In genomic region chr6:149963462-149964242, GRCh38 we compare ENCODE assay signal across 8 cellular contexts. TPM values are rescaled to one million over a fixed set of nuclear protein-coding genes. Genes with fewer than 3 reads are reported as not detected.
DNase-seq lines count a peak whose midpoint lies in the region; ATAC-seq and TF ChIP-seq lines count a peak whose summit lies in the region.

Gene ULBP1 (plus strand): TSS chr6:149963943. CDS start chr6:149964050, 107 bp downstream.

- peaks cover 22% of the 10 kb centered on the region for H3K27me3 ChIP-seq in HL-60 (ENCODE audit: insufficient read depth, poor library complexity, severe bottlenecking)
- H3K27me3 ChIP-seq in esophagus (ENCODE audit: control insufficient read depth in 1 of 2, insufficient read depth in 2 of 2, low read length in 2 of 2) = peaks cover 0 to 14% of the 10 kb centered on the region in 2 donors
- peaks cover 45 to 67% of the 10 kb centered on the region in 2 donors for H3K27me3 ChIP-seq in muscle layer of colon (ENCODE audit: control insufficient read depth in 1 of 2, insufficient read depth in 2 of 2, low read length in 2 of 2)

- H3K36me3 ChIP-seq in esophagus (ENCODE audit: control insufficient read depth in 2 of 2, insufficient read depth in 2 of 2, low read length in 1 of 2) (no peaks in the 10 kb centered on the region), muscle layer of colon (ENCODE audit: insufficient read depth, low read length) (no peaks in the 10 kb centered on the region)

- H3K4me3 ChIP-seq in HL-60 (replicated peaks; ENCODE audit: insufficient read depth, low read length) (peak within 1 kb of the TSS; percentile 49), esophagus (ENCODE audit: low read depth in 1 of 2, low read length in 2 of 2) (peak within 1 kb of the TSS; percentile 42 to 44), muscle layer of colon (ENCODE audit: low read depth in 1 of 2, low read length in 2 of 2) (peak within 1 kb of the TSS; percentile 32 to 41)

- peak; percentile 78 for DNase-seq in GM13976 (ENCODE audit: low spot score)
- peak; percentile 65 to 76 for DNase-seq in HL-60 (ENCODE audit: low read depth in 1 of 2, low spot score in 1 of 2)
- DNase-seq in NOMO-1 treated with dmso at 0.1 percent for 144 hours (lab: John Stamatoyannopoulos, UW; ENCODE audit: unreplicated experiment) = peak; percentile 78
- peak; percentile 55 for DNase-seq in activated T-cell treated with anti-CD3 and anti-CD28 coated beads for 1 hour (ENCODE audit: low read depth)
- DNase-seq in stimulated activated CD8-positive, alpha-beta memory T cell treated with anti-CD3 and anti-CD28 coated beads, Interleukin-4, amount 100 ng/mL, for 48 hours = peak; percentile 91

- H3K9me3 ChIP-seq in esophagus (ENCODE audit: control insufficient read depth in 2 of 2, insufficient read depth in 1 of 2, low read depth in 1 of 2, low read length in 1 of 2) = peaks cover 0 to 3% of the 10 kb centered on the region in 2 donors
- H3K9me3 ChIP-seq in muscle layer of colon (ENCODE audit: low read length) = no peaks in the 10 kb centered on the region

- no peak for TF ChIP-seq CTCF in GM13976 (IDR thresholded peaks at IDR 0.05; ENCODE audit: borderline replicate concordance, control extremely low read depth, extremely low read depth, insufficient read depth, missing control alignments)
- no peak for TF ChIP-seq CTCF in HL-60 (IDR thresholded peaks at IDR 0.05; ENCODE audit: insufficient read depth, low read length)

- H3K27ac ChIP-seq in HL-60 (replicated peaks) (no peak within 1 kb of the TSS), esophagus (ENCODE audit: low read depth in 2 of 2, low read length in 1 of 2) (no peak within 1 kb of the TSS), muscle layer of colon (ENCODE audit: low read depth, low read length) (no peak within 1 kb of the TSS)

- 0 to 2% methylated on average over 50 to 57 of the region's 57 CpGs for WGBS in esophagus, 2 donors

- H3K9ac ChIP-seq in muscle layer of colon (ENCODE audit: low read length) = no peak within 1 kb of the TSS

- H3K4me1 ChIP-seq in esophagus (ENCODE audit: control insufficient read depth in 2 of 2, insufficient read depth in 2 of 2, low read length in 1 of 2) (peaks cover 8 to 15% of the 10 kb centered on the region in 2 donors), muscle layer of colon (ENCODE audit: insufficient read depth, low read length) (peaks cover 13% of the 10 kb centered on the region)

- in situ Hi-C loops in GM13976 (cut with MboI; ENCODE audit: low sequenced_read_pairs, unreplicated experiment) = no loop called here

- no peak for ATAC-seq in GM21515 (IDR thresholded peaks at IDR 0.05; ENCODE audit: unreplicated experiment)

RNA-seq across cellular contexts. Expression of gene ULBP1, which starts in this region (rescaled TPM):
- under 1 TPM; 0.04 to 0.31 TPM for polyA plus RNA-seq in esophagus
